8 cellular contexts compared by ENCODE assay signal in genomic region chr7:44573464-44574285, GRCh38. TPM values are rescaled to one million over a fixed set of nuclear protein-coding genes. Genes with fewer than 3 reads are reported as not detected.
A peak's percentile ranks its signal among the peaks of the same experiment; 100 is the strongest.
DNase-seq lines count a peak whose midpoint lies in the region; ATAC-seq and TF ChIP-seq lines count a peak whose summit lies in the region.

A gene with protein sequence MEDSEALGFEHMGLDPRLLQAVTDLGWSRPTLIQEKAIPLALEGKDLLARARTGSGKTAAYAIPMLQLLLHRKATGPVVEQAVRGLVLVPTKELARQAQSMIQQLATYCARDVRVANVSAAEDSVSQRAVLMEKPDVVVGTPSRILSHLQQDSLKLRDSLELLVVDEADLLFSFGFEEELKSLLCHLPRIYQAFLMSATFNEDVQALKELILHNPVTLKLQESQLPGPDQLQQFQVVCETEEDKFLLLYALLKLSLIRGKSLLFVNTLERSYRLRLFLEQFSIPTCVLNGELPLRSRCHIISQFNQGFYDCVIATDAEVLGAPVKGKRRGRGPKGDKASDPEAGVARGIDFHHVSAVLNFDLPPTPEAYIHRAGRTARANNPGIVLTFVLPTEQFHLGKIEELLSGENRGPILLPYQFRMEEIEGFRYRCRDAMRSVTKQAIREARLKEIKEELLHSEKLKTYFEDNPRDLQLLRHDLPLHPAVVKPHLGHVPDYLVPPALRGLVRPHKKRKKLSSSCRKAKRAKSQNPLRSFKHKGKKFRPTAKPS (minus strand): TSS chr7:44573908. CDS start chr7:44573895, 13 bp downstream.

- peak within 1 kb of the TSS; percentile 98 for H3K27ac Mint-ChIP-seq in nephron progenitor cell
- H3K27ac Mint-ChIP-seq in stimulated activated naive CD8-positive, alpha-beta T cell treated with anti-CD3 and anti-CD28 coated beads, Interleukin-15, amount 100 ng/mL, for 72 hours: peak within 1 kb of the TSS; percentile 96 to 99

- H3K36me3 Mint-ChIP-seq in nephron progenitor cell (ENCODE audit: low read depth): peaks cover 55% of the 10 kb centered on the region

- ATAC-seq in stimulated activated naive CD8-positive, alpha-beta T cell treated with anti-CD3 and anti-CD28 coated beads, Interleukin-15, amount 100 ng/mL, for 72 hours: peak; percentile 97

- H3K4me3 ChIP-seq in H7 (ENCODE audit: insufficient read depth, low read depth, low read length): peak within 1 kb of the TSS; percentile 95

- no peak for TF ChIP-seq CTCF in nephron progenitor cell (IDR thresholded peaks at IDR 0.05)

- H3K4me1 Mint-ChIP-seq in nephron progenitor cell: peaks cover 36% of the 10 kb centered on the region
- peaks cover 59% of the 10 kb centered on the region for H3K4me1 Mint-ChIP-seq in stimulated activated naive CD8-positive, alpha-beta T cell treated with anti-CD3 and anti-CD28 coated beads, Interleukin-15, amount 100 ng/mL, for 72 hours

- no peaks in the 10 kb centered on the region for H3K9me3 Mint-ChIP-seq in nephron progenitor cell
- H3K9me3 Mint-ChIP-seq in stimulated activated naive CD8-positive, alpha-beta T cell treated with anti-CD3 and anti-CD28 coated beads, Interleukin-15, amount 100 ng/mL, for 72 hours: no peaks in the 10 kb centered on the region

- no peaks in the 10 kb centered on the region for H3K27me3 ChIP-seq in H7 (ENCODE audit: control insufficient read depth, insufficient read depth, low read length)

- H3K36me3 ChIP-seq in H7 (replicated peaks; ENCODE audit: control insufficient read depth, insufficient read depth, low read length): peaks cover 47% of the 10 kb centered on the region

- no peaks in the 10 kb centered on the region for H3K27me3 Mint-ChIP-seq in nephron progenitor cell (ENCODE audit: low read depth, poor library complexity)
- H3K27me3 Mint-ChIP-seq in stimulated activated naive CD8-positive, alpha-beta T cell treated with anti-CD3 and anti-CD28 coated beads, Interleukin-15, amount 100 ng/mL, for 72 hours: no peaks in the 10 kb centered on the region

- peak within 1 kb of the TSS; percentile 97 for H3K4me3 Mint-ChIP-seq in nephron progenitor cell
- H3K4me3 Mint-ChIP-seq in stimulated activated naive CD8-positive, alpha-beta T cell treated with anti-CD3 and anti-CD28 coated beads, Interleukin-15, amount 100 ng/mL, for 72 hours: peak within 1 kb of the TSS; percentile 95 to 97

- peak; percentile 96 for DNase-seq in ELF-1 (ENCODE audit: low read depth, low spot score)
- peak; percentile 97 for DNase-seq in H7
- DNase-seq in M059J (ENCODE audit: low read depth): peak; percentile 95
- peak; percentile 98 to 99 for DNase-seq in SHP77 (lab: John Stamatoyannopoulos, UW)
- DNase-seq in activated effector memory CD4-positive, alpha-beta T cell treated with Interleukin-2 at 50 U/mL for 16 hours: peak; percentile 88
- peak; percentile 89 for DNase-seq in fibroblast of the conjunctiva (ENCODE audit: low read depth)
- DNase-seq in nephron progenitor cell: peak; percentile 93
- peak; percentile 89 to 93 for DNase-seq in stimulated activated naive CD8-positive, alpha-beta T cell treated with anti-CD3 and anti-CD28 coated beads, Interleukin-15, amount 100 ng/mL, for 72 hours

RNA-seq across cellular contexts. Expression of the gene that starts here (rescaled TPM):
- 81.2 and 93.4 TPM in 2 replicates for total RNA-seq in H7 (2014; rRNA removed; shearing (Covaris generic))
- 63.2 and 68.6 TPM in 2 replicates for total RNA-seq in M059J (2014; rRNA removed; shearing (Covaris generic))

Comparison
In these comparisons a context has a peak if more than half of its experiments do, and no peak if none do; other contexts are left out.
1. Peak in every context shown above with its lines: DNase-seq, ATAC-seq and H3K4me3 ChIP-seq.